8 cellular contexts compared by ENCODE assay signal in the genomic region with DNA sequence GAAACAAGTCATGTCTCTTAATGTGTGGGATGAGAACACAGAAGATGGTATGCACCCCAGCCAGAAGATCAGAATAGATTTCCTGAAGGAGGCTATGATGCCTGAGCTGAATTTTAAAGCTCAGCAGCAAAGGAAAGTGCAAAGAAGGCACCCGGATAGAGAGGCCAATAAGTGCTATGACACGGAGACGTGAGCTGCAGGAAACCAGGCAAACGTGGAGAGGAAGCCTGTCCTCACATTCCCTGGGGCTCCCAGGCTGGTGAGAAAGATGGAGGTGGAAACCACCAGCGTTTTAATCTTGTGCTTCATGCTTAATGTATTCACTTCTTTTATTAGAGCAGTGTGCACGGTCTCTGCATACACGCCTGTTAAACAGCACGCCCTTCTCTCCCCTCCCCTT.
"Had no signal": no experiment of that assay in that cellular context is flagged by ENCODE, and none has a peak within 500 bp of the region (broad histone marks: within the 10 kb centered on the region; RNA-seq: fewer than 3 reads in every experiment).

No MANE protein-coding gene starts in this region.

- H3K4me2 ChIP-seq: GM23338 had no signal

- H3K4me1 Mint-ChIP-seq: IgD-negative memory B cell had no signal

- H3K27ac Mint-ChIP-seq: GM23338, IgD-negative memory B cell had no signal

- ATAC-seq: GM23338 had no signal

- H3K4me3 Mint-ChIP-seq: GM23338, H9, IgD-negative memory B cell had no signal

- H3K4me3 ChIP-seq: GM23338 had no signal

- FAIRE-seq: H1, H54, HTR-8/SVneo had no signal

- DNase-seq: H9, HCEC 1CT, KBM-7 had no signal
